8 cellular contexts compared by ENCODE assay signal in the genomic region with DNA sequence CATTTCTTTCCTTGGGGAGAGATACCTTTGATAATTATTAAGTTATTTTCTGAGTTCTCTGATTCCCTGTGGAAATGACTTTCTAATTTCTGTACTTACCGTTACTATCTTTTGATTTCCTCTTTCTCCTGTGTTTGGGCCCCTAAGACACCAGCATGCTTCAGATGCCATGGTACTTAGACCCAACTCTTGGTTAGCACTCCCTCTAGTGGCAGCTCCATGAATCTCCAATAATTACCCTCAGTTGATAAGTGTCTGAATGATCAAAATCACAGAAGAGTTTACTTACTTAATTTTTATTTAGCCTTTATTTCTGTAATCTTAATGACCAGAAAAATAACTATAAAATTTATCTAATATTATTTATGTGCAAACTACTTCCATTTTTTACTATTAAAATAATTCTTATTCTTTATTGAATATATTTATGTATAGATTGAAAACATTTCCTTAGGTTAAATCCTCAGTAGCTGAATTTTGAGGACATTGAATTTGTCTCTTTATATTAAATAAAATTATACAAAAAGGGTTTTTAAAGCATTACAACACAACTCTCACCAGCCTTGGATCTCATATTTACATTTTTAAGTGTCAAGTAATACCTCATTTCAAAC.
A peak's percentile ranks its signal among the peaks of the same experiment; 100 is the strongest.
DNase-seq lines count a peak whose midpoint lies in the region; ATAC-seq, FAIRE-seq and TF ChIP-seq lines count a peak whose summit lies in the region.

No MANE protein-coding gene starts in this region.

- ATAC-seq in GM18502 (IDR thresholded peaks at IDR 0.05; ENCODE audit: poor library complexity, unreplicated experiment) (peak; percentile 98), HG02840 (IDR thresholded peaks at IDR 0.05; ENCODE audit: low FRiP score, unreplicated experiment) (peak; percentile 95), HG02763 (IDR thresholded peaks at IDR 0.05; ENCODE audit: unreplicated experiment) (no peak)

- DNase-seq in CD1c-positive myeloid dendritic cell (ENCODE audit: extremely low spot score) (peak; percentile 53), NCI-H1694 treated with DMSO at 0.1 percent for 48 hours (lab: John Stamatoyannopoulos, UW) (peak; percentile 44), fibroblast of villous mesenchyme (ENCODE audit: low read depth) (peak; percentile 68), pons (ENCODE audit: low spot score) (peak; percentile 67)

- peak; percentile 90 for FAIRE-seq in TTC549 (lab: Jason Lieb, UNC)

- H3K4me3 ChIP-seq in fibroblast of villous mesenchyme (ENCODE audit: low read depth, low read length), result no peak overlapping the region

- TF ChIP-seq CTCF in fibroblast of villous mesenchyme (IDR thresholded peaks at IDR 0.05; ENCODE audit: insufficient read depth, low read depth, low read length), result peak; percentile 91
